17 cellular contexts compared by ENCODE assay signal in genomic region chr20:36266189-36266588, GRCh38. TPM values are rescaled to one million over a fixed set of nuclear protein-coding genes. Genes with fewer than 3 reads are reported as not detected.
DNase-seq lines count a peak whose midpoint lies in the region; ATAC-seq, FAIRE-seq and TF ChIP-seq lines count a peak whose summit lies in the region.
"Had no signal": no experiment of that assay in that cellular context is flagged by ENCODE, and none has a peak within 500 bp of the region (broad histone marks: within the 10 kb centered on the region; RNA-seq: fewer than 3 reads in every experiment).

No MANE protein-coding gene starts in this region.

- H2AK5ac ChIP-seq in neuronal stem cell (ENCODE audit: low read depth, low read length), result no peak overlapping the region

- no peak overlapping the region for H3K4ac ChIP-seq in neuronal stem cell (ENCODE audit: low read length)

- H4K20me1 ChIP-seq in HepG2 (ENCODE audit: insufficient read depth, low read length), result no peaks in the 10 kb centered on the region

- H3K79me1 ChIP-seq in neuronal stem cell (ENCODE audit: low read depth, low read length), result no peaks in the 10 kb centered on the region

- WGBS in HepG2 (ENCODE audit: low lambda C conversion rate), result 15% methylated on average over 6 of the region's 6 CpGs
- 80% methylated on average over 2 of the region's 6 CpGs for WGBS in right lobe of liver (ENCODE audit: insufficient coverage, low coverage, low lambda C conversion rate, missing lambda C conversion rate)
- WGBS in neuronal stem cell (ENCODE audit: extremely low coverage in 2 of 2, insufficient read length in 2 of 2, insufficient replicate concordance in 1 of 2), 2 donors, result no CpG with 5 or more reads among the region's 6 CpGs

- H3K9me3 ChIP-seq in HepG2 (ENCODE audit: low read length) (no peaks in the 10 kb centered on the region), right lobe of liver (no peaks in the 10 kb centered on the region), RWPE2 (ENCODE audit: severe bottlenecking) (no peaks in the 10 kb centered on the region), neuronal stem cell (replicated peaks in 1 of 2; ENCODE audit: control insufficient read depth in 2 of 2, insufficient read depth in 1 of 2, low read depth in 1 of 2, low read length in 2 of 2) (no peaks in the 10 kb centered on the region), breast epithelium (no peaks in the 10 kb centered on the region)

- H3K27ac ChIP-seq in HepG2 (ENCODE audit: extremely low read length, insufficient read depth, low read length), result no peak overlapping the region
- H3K27ac ChIP-seq in right lobe of liver, result no peak overlapping the region
- no peak overlapping the region for H3K27ac ChIP-seq in RWPE2 (ENCODE audit: poor library complexity, severe bottlenecking)
- H3K27ac ChIP-seq in neuronal stem cell (replicated peaks; ENCODE audit: low read length), result no peak overlapping the region
- no peak overlapping the region for H3K27ac ChIP-seq in breast epithelium

- ATAC-seq in HepG2, result no peak
- ATAC-seq in right lobe of liver, result no peak
- no peak for ATAC-seq in RWPE2 (ENCODE audit: low read depth)

- no peak overlapping the region for H4K8ac ChIP-seq in neuronal stem cell (ENCODE audit: low read depth, low read length)

- CTCF ChIA-PET in HepG2 (lab: Yijun Ruan, JAX; ENCODE audit: low intra/inter-chr PET ratio, low total read pairs), result no interaction called here

- TF ChIP-seq POLR2A in HepG2 (IDR thresholded peaks at IDR 0.05; ENCODE audit: insufficient read depth in 1 of 2, low read depth in 2 of 2, low read length in 2 of 2) (no peak), right lobe of liver (IDR thresholded peaks at IDR 0.05) (no peak), breast epithelium (IDR thresholded peaks at IDR 0.05) (no peak)

- POLR2A ChIA-PET in HepG2 (lab: Yijun Ruan, JAX), result no interaction called here

- TF ChIP-seq RAD21 in HepG2 (CRISPR knock-in tag; IDR thresholded peaks at IDR 0.05), result no peak

- intact Hi-C loops in HepG2 (cut with micrococcal nuclease; ENCODE audit: unreplicated experiment), result no loop called here
- intact Hi-C loops in right lobe of liver (cut with DNase I), result no loop called here
- intact Hi-C loops in breast epithelium (cut with DNase I; ENCODE audit: low total_unique reads), result no loop called here

- H3K27me3 ChIP-seq in HepG2 (ENCODE audit: control insufficient read depth in 1 of 2, insufficient read depth in 2 of 2, low read length in 2 of 2), result peaks cover 7 to 68% of the 10 kb centered on the region in 2 experiments
- no peaks in the 10 kb centered on the region for H3K27me3 ChIP-seq in right lobe of liver
- H3K27me3 ChIP-seq in RWPE2 (ENCODE audit: insufficient read depth, poor library complexity, severe bottlenecking), result no peaks in the 10 kb centered on the region
- H3K27me3 ChIP-seq in neuronal stem cell (ENCODE audit: control insufficient read depth in 3 of 3, insufficient read depth in 3 of 3, low read depth in 1 of 3, low read length in 3 of 3), result no peaks in the 10 kb centered on the region
- H3K27me3 ChIP-seq in breast epithelium, result no peaks in the 10 kb centered on the region

- FAIRE-seq in HepG2 (lab: Jason Lieb, UNC), result no peak
- FAIRE-seq: G401.6, GM12892, H54 had no signal

- no peaks in the 10 kb centered on the region for H3K79me2 ChIP-seq in HepG2 (ENCODE audit: insufficient read depth, low read length)

- in situ Hi-C loops in HepG2 (cut with HindIII; ENCODE audit: extremely low pct_ligation_motif_present, low pct_unique_long_range_greater_than_20kb), result no loop called here

- no peak overlapping the region for H3K14ac ChIP-seq in neuronal stem cell (ENCODE audit: low read length)

- H3K4me2 ChIP-seq in HepG2 (ENCODE audit: low read depth, low read length), result no peak overlapping the region
- no peak overlapping the region for H3K4me2 ChIP-seq in neuronal stem cell (ENCODE audit: insufficient read depth, low read length, poor library complexity, severe bottlenecking)

- H3K9ac ChIP-seq in HepG2 (ENCODE audit: insufficient read depth, low read depth, low read length), result no peak overlapping the region
- peak overlapping the region; percentile 6 for H3K9ac ChIP-seq in neuronal stem cell (ENCODE audit: low read depth, low read length, poor library complexity)

- no peak overlapping the region for H2BK15ac ChIP-seq in neuronal stem cell (ENCODE audit: low read length)

- H3K4me1 ChIP-seq in HepG2 (ENCODE audit: insufficient read depth, low read length) (peaks cover 24% of the 10 kb centered on the region), right lobe of liver (no peaks in the 10 kb centered on the region), RWPE2 (ENCODE audit: insufficient read depth, poor library complexity, severe bottlenecking) (no peaks in the 10 kb centered on the region), neuronal stem cell (ENCODE audit: control insufficient read depth in 2 of 2, insufficient read depth in 1 of 2, low read depth in 1 of 2, low read length in 2 of 2) (peaks cover 4 to 8% of the 10 kb centered on the region in 2 donors), breast epithelium (no peaks in the 10 kb centered on the region)

- H3K18ac ChIP-seq in neuronal stem cell (ENCODE audit: low read length), result no peak overlapping the region

- no peak for TF ChIP-seq CTCF in HepG2 (CRISPR knock-in tag; IDR thresholded peaks at IDR 0.05)
- no peak for TF ChIP-seq CTCF in right lobe of liver (IDR thresholded peaks at IDR 0.05)
- no peak for TF ChIP-seq CTCF in RWPE2 (IDR thresholded peaks at IDR 0.05; ENCODE audit: poor library complexity, severe bottlenecking)
- TF ChIP-seq CTCF in breast epithelium (IDR thresholded peaks at IDR 0.05), result no peak

- H3K36me3 ChIP-seq in HepG2 (replicated peaks in 1 of 2; ENCODE audit: control insufficient read depth in 1 of 2, insufficient read depth in 2 of 2, low read length in 2 of 2) (no peaks in the 10 kb centered on the region), right lobe of liver (no peaks in the 10 kb centered on the region), RWPE2 (ENCODE audit: low read depth) (no peaks in the 10 kb centered on the region), neuronal stem cell (replicated peaks in 1 of 2; ENCODE audit: control insufficient read depth in 2 of 2, insufficient read depth in 2 of 2, low read length in 2 of 2) (no peaks in the 10 kb centered on the region), breast epithelium (no peaks in the 10 kb centered on the region)

- no peak overlapping the region for H2AFZ ChIP-seq in HepG2 (ENCODE audit: low read length)
- no peak overlapping the region for H2AFZ ChIP-seq in neuronal stem cell (ENCODE audit: low read length)

- H3K4me3 ChIP-seq in HepG2 (replicated peaks in 1 of 3; ENCODE audit: insufficient read depth in 1 of 3, low read depth in 2 of 3, low read length in 3 of 3) (no peak overlapping the region), right lobe of liver (no peak overlapping the region), RWPE2 (ENCODE audit: severe bottlenecking) (no peak overlapping the region), neuronal stem cell (ENCODE audit: low read length in 2 of 2) (no peak overlapping the region), breast epithelium (no peak overlapping the region)

- DNase-seq in HepG2 (ENCODE audit: low spot score) (no peak), right lobe of liver (no peak), RWPE2 (ENCODE audit: low spot score) (peak; percentile 74), neuronal stem cell (ENCODE audit: low spot score) (no peak), breast epithelium (ENCODE audit: low spot score in 2 of 2) (no peak), amygdala (lab: John Stamatoyannopoulos, UW) (no peak)
- DNase-seq: C1 segment of cervical spinal cord; Calu3; CD4-positive, alpha-beta memory T cell; COR-L47; DMS153; DND-41; GOT3; HCEC 1CT had no signal

- TF ChIP-seq EP300 in HepG2 (IDR thresholded peaks at IDR 0.05; ENCODE audit: low read depth in 2 of 2, low read length in 2 of 2) (no peak), HepG2 (CRISPR knock-in tag; IDR thresholded peaks at IDR 0.05; ENCODE audit: borderline replicate concordance) (no peak)

- BruUV-seq in HepG2 (replicated peaks; lab: Mats Ljungman, UMichigan), result no TSS peak

- H2BK12ac ChIP-seq in neuronal stem cell (ENCODE audit: low read length), result no peak overlapping the region

- no peak overlapping the region for H3K23ac ChIP-seq in neuronal stem cell (ENCODE audit: low read depth, low read length, poor library complexity)

- no peak overlapping the region for H2BK120ac ChIP-seq in neuronal stem cell (ENCODE audit: low read depth, low read length)

- no peak overlapping the region for H4K91ac ChIP-seq in neuronal stem cell (ENCODE audit: low read depth, low read length, poor library complexity)

- H2BK5ac ChIP-seq in neuronal stem cell (ENCODE audit: low read length), result no peak overlapping the region

RNA-seq across cellular contexts. Expression of gene AAR2, which starts 29.9 kb away (rescaled TPM):
- total RNA-seq in HepG2 (2016; rRNA removed; fragmentation: Illumina TruSeq; extraction: Trizol), result 46.2 and 56.5 TPM in 2 replicates
- total RNA-seq in HepG2 (2016; cell fraction: cytosol; rRNA removed; fragmentation: Illumina TruSeq; extraction: Trizol; ENCODE audit: low read depth), result 6.6 and 7.3 TPM in 2 replicates
- total RNA-seq in HepG2 (2016; cell fraction: insoluble cytoplasmic fraction; rRNA removed; fragmentation: Illumina TruSeq; extraction: Trizol), result 45.1 and 55.7 TPM in 2 replicates
- 15.6 and 16.1 TPM in 2 replicates for total RNA-seq in HepG2 (2016; cell fraction: membrane; rRNA removed; fragmentation: Illumina TruSeq; extraction: Trizol)
- total RNA-seq in HepG2 (2016; cell fraction: nucleus; rRNA removed; fragmentation: Illumina TruSeq; extraction: Trizol), result 31.3 and 35.6 TPM in 2 replicates
- 45.2 and 50.5 TPM in 2 replicates for polyA plus RNA-seq in HepG2 (2011; rRNA removed)
- polyA plus RNA-seq in HepG2 (2011; cell fraction: cytosol; rRNA removed), result 37.7 and 43.1 TPM in 2 replicates
- 28.8 and 29.0 TPM in 2 replicates for polyA plus RNA-seq in HepG2 (2011; cell fraction: nucleus; rRNA removed)
- 29.3 and 35.7 TPM in 2 replicates for polyA plus RNA-seq in HepG2 (2012)
- 4.9 and 5.0 TPM in 2 replicates for polyA plus RNA-seq in HepG2 (2016; cell fraction: cytosol; fragmentation: Illumina TruSeq; extraction: Trizol; ENCODE audit: low read depth)
- polyA plus RNA-seq in HepG2 (2016; cell fraction: insoluble cytoplasmic fraction; fragmentation: Illumina TruSeq; extraction: Trizol; ENCODE audit: low read depth), result 57.6 and 57.7 TPM in 2 replicates
- polyA plus RNA-seq in HepG2 (2016; cell fraction: membrane; fragmentation: Illumina TruSeq; extraction: Trizol; ENCODE audit: low read depth), result 9.6 and 9.7 TPM in 2 replicates
- 41.9 and 45.1 TPM in 2 replicates for polyA plus RNA-seq in HepG2 (2016; cell fraction: nucleus; fragmentation: Illumina TruSeq; extraction: Trizol; ENCODE audit: insufficient read depth, low read depth)
- polyA minus RNA-seq in HepG2 (2011; rRNA and poly(A)+ RNA removed; ENCODE audit: low replicate concordance), result 89.7 and 103 TPM in 2 replicates
- polyA minus RNA-seq in HepG2 (2011; cell fraction: cytosol; rRNA and poly(A)+ RNA removed), result 24.4 and 25.0 TPM in 2 replicates
- 26.8 and 34.2 TPM in 2 replicates for polyA minus RNA-seq in HepG2 (2011; cell fraction: nucleus; rRNA and poly(A)+ RNA removed)
- total RNA-seq in right lobe of liver, result 10 to 100 TPM; 11.8 to 16.7 (median 13.5) TPM
- polyA plus RNA-seq in neuronal stem cell (2013, experiment 1 of 2), result 19.2 TPM
- polyA plus RNA-seq in neuronal stem cell (2013, experiment 2 of 2), result 19.6 TPM
- 10 to 100 TPM; 32.1 to 38.5 (median 36.5) TPM for total RNA-seq in breast epithelium

RNA-seq across cellular contexts. Expression of gene DLGAP4, which starts 40.0 kb away (rescaled TPM):
- total RNA-seq in HepG2 (2016; rRNA removed; fragmentation: Illumina TruSeq; extraction: Trizol) (13.3 and 15.2 TPM in 2 replicates), right lobe of liver (10 to 100 TPM; 15.5 to 35.1 (median 23.2) TPM), breast epithelium (10 to 100 TPM; 22.0 to 26.9 (median 24.0) TPM)
- 17.7 and 20.1 TPM in 2 replicates for total RNA-seq in HepG2 (2016; cell fraction: cytosol; rRNA removed; fragmentation: Illumina TruSeq; extraction: Trizol; ENCODE audit: low read depth)
- 10.7 and 12.5 TPM in 2 replicates for total RNA-seq in HepG2 (2016; cell fraction: insoluble cytoplasmic fraction; rRNA removed; fragmentation: Illumina TruSeq; extraction: Trizol)
- 30.2 and 36.1 TPM in 2 replicates for total RNA-seq in HepG2 (2016; cell fraction: membrane; rRNA removed; fragmentation: Illumina TruSeq; extraction: Trizol)
- total RNA-seq in HepG2 (2016; cell fraction: nucleus; rRNA removed; fragmentation: Illumina TruSeq; extraction: Trizol), result 14.3 and 17.6 TPM in 2 replicates
- 26.7 and 33.5 TPM in 2 replicates for polyA plus RNA-seq in HepG2 (2011; rRNA removed)
- polyA plus RNA-seq in HepG2 (2011; cell fraction: cytosol; rRNA removed), result 18.9 and 28.9 TPM in 2 replicates
- polyA plus RNA-seq in HepG2 (2011; cell fraction: nucleus; rRNA removed), result 81.3 and 93.4 TPM in 2 replicates
- 33.2 and 39.1 TPM in 2 replicates for polyA plus RNA-seq in HepG2 (2012)
- 42.6 and 57.9 TPM in 2 replicates for polyA plus RNA-seq in HepG2 (2016; cell fraction: cytosol; fragmentation: Illumina TruSeq; extraction: Trizol; ENCODE audit: low read depth)
- 32.0 and 44.7 TPM in 2 replicates for polyA plus RNA-seq in HepG2 (2016; cell fraction: insoluble cytoplasmic fraction; fragmentation: Illumina TruSeq; extraction: Trizol; ENCODE audit: low read depth)
- polyA plus RNA-seq in HepG2 (2016; cell fraction: membrane; fragmentation: Illumina TruSeq; extraction: Trizol; ENCODE audit: low read depth), result 45.4 and 49.0 TPM in 2 replicates
- 63.9 and 68.5 TPM in 2 replicates for polyA plus RNA-seq in HepG2 (2016; cell fraction: nucleus; fragmentation: Illumina TruSeq; extraction: Trizol; ENCODE audit: insufficient read depth, low read depth)
- polyA minus RNA-seq in HepG2 (2011; rRNA and poly(A)+ RNA removed; ENCODE audit: low replicate concordance), result 15.9 and 38.7 TPM in 2 replicates
- polyA minus RNA-seq in HepG2 (2011; cell fraction: cytosol; rRNA and poly(A)+ RNA removed), result 33.7 and 42.9 TPM in 2 replicates
- polyA minus RNA-seq in HepG2 (2011; cell fraction: nucleus; rRNA and poly(A)+ RNA removed), result 29.9 and 33.6 TPM in 2 replicates
- 98.6 TPM for polyA plus RNA-seq in neuronal stem cell (2013, experiment 1 of 2)
- polyA plus RNA-seq in neuronal stem cell (2013, experiment 2 of 2), result 99.8 TPM
